26 cellular contexts compared by ENCODE assay signal in genomic region chr10:133455196-133455595, GRCh38. TPM values are rescaled to one million over a fixed set of nuclear protein-coding genes. Genes with fewer than 3 reads are reported as not detected.
"Had no signal": no experiment of that assay in that cellular context is flagged by ENCODE, and none has a peak within 500 bp of the region (broad histone marks: within the 10 kb centered on the region; RNA-seq: fewer than 3 reads in every experiment).

No MANE protein-coding gene starts in this region.

- H3K36me3 Mint-ChIP-seq: activated naive CD4-positive, alpha-beta T cell treated with anti-CD3 and anti-CD28 coated beads, Interleukin-2, amount 50 U/mL, for 24 hours; immature natural killer cell had no signal

- H3K27ac ChIP-seq: ascending aorta, gastroesophageal sphincter, heart left ventricle, lower lobe of right lung, tibial artery, uterus had no signal

- H3K4me1 ChIP-seq: ascending aorta, gastroesophageal sphincter, heart left ventricle, lower lobe of right lung, tibial artery, uterus had no signal

- DNase-seq: activated CD4-positive, alpha-beta T cell treated with anti-CD3 and anti-CD28 coated beads for 48 hours; activated CD4-positive, CD25-positive, alpha-beta regulatory T cell; activated CD8-positive, alpha-beta memory T cell treated with anti-CD3 and anti-CD28 coated beads, Interleukin-2, amount 50 U/mL, for 4 hours; activated gamma-delta T cell; activated T-cell treated with anti-CD3 and anti-CD28 coated beads, Interleukin-2, amount 50 U/mL, for 72 hours; cerebellar nuclear complex; effector CD4-positive, alpha-beta T cell; heart left ventricle; immature natural killer cell; lower lobe of right lung; nephron progenitor cell; nucleus accumbens; right cardiac atrium; stimulated activated CD4-positive, alpha-beta T cell treated with anti-CD3 and anti-CD28 coated beads, Interleukin-2, amount 100 ng/mL, for 24 hours; stimulated activated naive CD8-positive, alpha-beta T cell treated with anti-CD3 and anti-CD28 coated beads, Interleukin-15, Interleukin-2, amounts not matched to agents 100 U/mL and 50 U/mL, for 24 hours; substantia nigra; T-cell; T-helper 9 cell had no signal

- H3K27me3 ChIP-seq: ascending aorta, gastroesophageal sphincter, heart left ventricle, tibial artery, uterus had no signal

- H3K9me3 ChIP-seq: ascending aorta, gastroesophageal sphincter, lower lobe of right lung, tibial artery, uterus had no signal

- ATAC-seq: activated T-cell treated with anti-CD3 and anti-CD28 coated beads, Interleukin-2, amount 50 U/mL, for 72 hours; esophagus mucosa; gastroesophageal sphincter; heart left ventricle; lower lobe of right lung; right cardiac atrium; stimulated activated naive CD8-positive, alpha-beta T cell treated with anti-CD3 and anti-CD28 coated beads, Interleukin-15, Interleukin-2, amounts not matched to agents 100 U/mL and 50 U/mL, for 24 hours; T-cell had no signal

- H3K4me1 Mint-ChIP-seq: activated naive CD4-positive, alpha-beta T cell treated with anti-CD3 and anti-CD28 coated beads, Interleukin-2, amount 50 U/mL, for 24 hours; immature natural killer cell; mesothelial cell of epicardium; nephron progenitor cell; T-cell had no signal

- H3K4me3 Mint-ChIP-seq: activated naive CD4-positive, alpha-beta T cell treated with anti-CD3 and anti-CD28 coated beads, Interleukin-2, amount 50 U/mL, for 24 hours; activated T-cell treated with anti-CD3 and anti-CD28 coated beads, Interleukin-2, amount 50 U/mL, for 72 hours; immature natural killer cell; mesothelial cell of epicardium; nephron progenitor cell had no signal

- H3K27ac Mint-ChIP-seq: activated naive CD4-positive, alpha-beta T cell treated with anti-CD3 and anti-CD28 coated beads, Interleukin-2, amount 50 U/mL, for 24 hours; activated T-cell treated with anti-CD3 and anti-CD28 coated beads, Interleukin-2, amount 50 U/mL, for 72 hours; immature natural killer cell; mesothelial cell of epicardium; nephron progenitor cell; progenitor cell of endocrine pancreas; T-cell had no signal

- H3K36me3 ChIP-seq: ascending aorta, heart left ventricle, lower lobe of right lung, uterus had no signal

- H3K27me3 Mint-ChIP-seq: activated naive CD4-positive, alpha-beta T cell treated with anti-CD3 and anti-CD28 coated beads, Interleukin-2, amount 50 U/mL, for 24 hours; progenitor cell of endocrine pancreas; T-cell had no signal

- H3K4me3 ChIP-seq: ascending aorta, gastroesophageal sphincter, heart left ventricle, lower lobe of right lung, tibial artery, uterus had no signal

- H3K9me3 Mint-ChIP-seq: activated naive CD4-positive, alpha-beta T cell treated with anti-CD3 and anti-CD28 coated beads, Interleukin-2, amount 50 U/mL, for 24 hours; activated T-cell treated with anti-CD3 and anti-CD28 coated beads, Interleukin-2, amount 50 U/mL, for 72 hours; T-cell had no signal

RNA-seq across cellular contexts. Expression of gene SPRN, which starts 30.8 kb away (rescaled TPM):
- total RNA-seq: activated T-cell treated with anti-CD3 and anti-CD28 coated beads, Interleukin-2, amount 50 U/mL, for 72 hours; ascending aorta; lower lobe of right lung; right cardiac atrium had no signal
